10 cellular contexts compared by ENCODE assay signal in genomic region chr2:26721267-26722032, GRCh38. TPM values are rescaled to one million over a fixed set of nuclear protein-coding genes. Genes with fewer than 3 reads are reported as not detected.
DNase-seq lines count a peak whose midpoint lies in the region; ATAC-seq and TF ChIP-seq lines count a peak whose summit lies in the region.
"Had no signal": no experiment of that assay in that cellular context is flagged by ENCODE, and none has a peak within 500 bp of the region (broad histone marks: within the 10 kb centered on the region; RNA-seq: fewer than 3 reads in every experiment).

No MANE protein-coding gene starts in this region.

- DNase-seq in DMS153 treated with DMSO at 0.1 percent for 48 hours (lab: John Stamatoyannopoulos, UW; ENCODE audit: unreplicated experiment) = peak; percentile 18
- peak; percentile 81 for DNase-seq in NCI-H2196 treated with DMSO at 0.1 percent for 48 hours (lab: John Stamatoyannopoulos, UW; ENCODE audit: unreplicated experiment)
- no peak for DNase-seq in esophagus muscularis mucosa (ENCODE audit: extremely low spot score)
- DNase-seq in ovary = peak in 1 of 5 donors; percentile 27
- no peak for DNase-seq in NCI-H524 (lab: John Stamatoyannopoulos, UW)
- no peak for DNase-seq in PC-3
- no peak for DNase-seq in activated naive CD4-positive, alpha-beta T cell treated with anti-CD3 and anti-CD28 coated beads, Interleukin-2, amount 50 U/mL, for 72 hours (ENCODE audit: low spot score in 2 of 2)
- DNase-seq: foreskin melanocyte, occipital lobe had no signal

- no peaks in the 10 kb centered on the region for H3K9me3 Mint-ChIP-seq in activated naive CD4-positive, alpha-beta T cell treated with anti-CD3 and anti-CD28 coated beads, Interleukin-2, amount 50 U/mL, for 72 hours

- CTCF ChIA-PET in PC-3 (lab: Charles Lee) = no interaction called here

- H3K9me3 ChIP-seq in esophagus muscularis mucosa (no peaks in the 10 kb centered on the region), ovary (no peaks in the 10 kb centered on the region), PC-3 (ENCODE audit: low read length) (no peaks in the 10 kb centered on the region)

- no peaks in the 10 kb centered on the region for H3F3A ChIP-seq in PC-3 (ENCODE audit: low read length, unreplicated experiment)

- ATAC-seq in GM18520 (IDR thresholded peaks at IDR 0.05; ENCODE audit: unreplicated experiment) (no peak), PC-3 (no peak)
- no peak for ATAC-seq in activated naive CD4-positive, alpha-beta T cell treated with anti-CD3 and anti-CD28 coated beads, Interleukin-2, amount 50 U/mL, for 72 hours

- TF ChIP-seq POLR2A in esophagus muscularis mucosa (IDR thresholded peaks at IDR 0.05; ENCODE audit: low read depth) = no peak
- TF ChIP-seq POLR2A in ovary (IDR thresholded peaks at IDR 0.05) = no peak

- H3K4me3 ChIP-seq in esophagus muscularis mucosa = no peak overlapping the region
- no peak overlapping the region for H3K4me3 ChIP-seq in ovary
- H3K4me3 ChIP-seq in PC-3 (ENCODE audit: low read length) = no peak overlapping the region

- BruUV-seq in PC-3 (replicated peaks; lab: Mats Ljungman, UMichigan) = no TSS peak

- H3K27ac ChIP-seq in esophagus muscularis mucosa (replicated peaks in 1 of 4) (peak overlapping the region; percentile 77 to 85 (median 82)), ovary (peak overlapping the region; percentile 53 to 76), PC-3 (ENCODE audit: low read length) (no peak overlapping the region)

- no peaks in the 10 kb centered on the region for H3K36me3 Mint-ChIP-seq in activated naive CD4-positive, alpha-beta T cell treated with anti-CD3 and anti-CD28 coated beads, Interleukin-2, amount 50 U/mL, for 72 hours

- WGBS in esophagus muscularis mucosa = 78% methylated on average over 9 of the region's 12 CpGs
- WGBS in ovary, 3 donors = 83 to 86% (median 84%) methylated on average over 12 of the region's 12 CpGs

- H3K27me3 ChIP-seq in esophagus muscularis mucosa (no peaks in the 10 kb centered on the region), ovary (no peaks in the 10 kb centered on the region), PC-3 (ENCODE audit: low read length) (no peaks in the 10 kb centered on the region)

- no peak overlapping the region for H2AFZ ChIP-seq in PC-3 (ENCODE audit: low read length)

- H3K4me1 ChIP-seq in esophagus muscularis mucosa = peaks cover 56 to 79% (median 67%) of the 10 kb centered on the region in 4 donors
- peaks cover 48% of the 10 kb centered on the region for H3K4me1 ChIP-seq in ovary (ENCODE audit: insufficient read depth)
- H3K4me1 ChIP-seq in PC-3 (ENCODE audit: insufficient read depth, low read length) = peaks cover 34% of the 10 kb centered on the region

- H3K4me2 ChIP-seq in PC-3 (ENCODE audit: low read length) = no peak overlapping the region

- no peaks in the 10 kb centered on the region for H3K36me3 ChIP-seq in esophagus muscularis mucosa
- no peaks in the 10 kb centered on the region for H3K36me3 ChIP-seq in ovary
- no peaks in the 10 kb centered on the region for H3K36me3 ChIP-seq in PC-3 (ENCODE audit: low read depth, low read length)

- H3K79me2 ChIP-seq in PC-3 (ENCODE audit: low read length) = no peaks in the 10 kb centered on the region

- H3K9me2 ChIP-seq in PC-3 (replicated peaks; ENCODE audit: low read length) = no peaks in the 10 kb centered on the region

- no peak overlapping the region for H3K9ac ChIP-seq in PC-3 (ENCODE audit: low read length)

- POLR2A ChIA-PET in PC-3 (lab: Charles Lee; ENCODE audit: unreplicated experiment) = no interaction called here

- H4K20me1 ChIP-seq in PC-3 (ENCODE audit: low read length) = no peaks in the 10 kb centered on the region

- intact Hi-C loops in esophagus muscularis mucosa (cut with DNase I) (no loop called here), ovary (cut with DNase I) (no loop called here), PC-3 (cut with micrococcal nuclease) (no loop called here)

- TF ChIP-seq EP300 in esophagus muscularis mucosa (IDR thresholded peaks at IDR 0.05) (no peak), ovary (IDR thresholded peaks at IDR 0.05) (no peak)

- H3K27ac Mint-ChIP-seq in activated naive CD4-positive, alpha-beta T cell treated with anti-CD3 and anti-CD28 coated beads, Interleukin-2, amount 50 U/mL, for 72 hours = no peak overlapping the region

- no peak for TF ChIP-seq CTCF in esophagus muscularis mucosa (IDR thresholded peaks at IDR 0.05)
- no peak for TF ChIP-seq CTCF in ovary (IDR thresholded peaks at IDR 0.05)
- TF ChIP-seq CTCF in PC-3 (conservative IDR thresholded peaks at IDR 0.05; ENCODE audit: low read depth, low read length) = no peak

RNA-seq across cellular contexts. Expression of gene KCNK3, which starts 28.9 kb away (rescaled TPM):
- total RNA-seq in esophagus muscularis mucosa = 10 to 100 TPM in 1 of 4 donors, 1 to 10 TPM in 3; 2.1 to 13.0 (median 7.9) TPM
- total RNA-seq in ovary = 1 to 10 TPM; 1.1 to 5.2 (median 2.1) TPM
- polyA plus RNA-seq in ovary = 10 to 100 TPM in 1 of 2 donors, under 1 TPM in 1; 0.76 to 78.2 TPM
- total RNA-seq in PC-3 (2014; rRNA removed) = 0.04 and 0.69 TPM in 2 replicates
- total RNA-seq in activated naive CD4-positive, alpha-beta T cell treated with anti-CD3 and anti-CD28 coated beads, Interleukin-2, amount 50 U/mL, for 72 hours = not detected

RNA-seq across cellular contexts. Expression of gene SLC35F6, which starts 42.6 kb away (rescaled TPM):
- total RNA-seq in esophagus muscularis mucosa = 10 to 100 TPM; 31.6 to 50.7 (median 41.3) TPM
- total RNA-seq in ovary = 10 to 100 TPM; 13.1 to 53.5 (median 26.8) TPM
- 10 to 100 TPM; 11.1 to 27.3 TPM for polyA plus RNA-seq in ovary
- total RNA-seq in PC-3 (2014; rRNA removed) = 33.9 and 43.8 TPM in 2 replicates
- 1 to 10 TPM; 5.1 to 8.6 TPM for total RNA-seq in activated naive CD4-positive, alpha-beta T cell treated with anti-CD3 and anti-CD28 coated beads, Interleukin-2, amount 50 U/mL, for 72 hours

Comparison
In these comparisons a context has a peak if more than half of its experiments do, and no peak if none do; other contexts are left out.
1. DNase-seq: peak in DMS153 treated with DMSO at 0.1 percent for 48 hours (single experiment) and NCI-H2196 treated with DMSO at 0.1 percent for 48 hours (single experiment); none in esophagus muscularis mucosa (single experiment), NCI-H524 (0 of 2), PC-3 (single experiment) and activated naive CD4-positive, alpha-beta T cell treated with anti-CD3 and anti-CD28 coated beads, Interleukin-2, amount 50 U/mL, for 72 hours (0 of 2).